ENCODE assay signal across 6 cellular contexts in genomic region chr2:190853022-190853421, GRCh38. TPM values are rescaled to one million over a fixed set of nuclear protein-coding genes. Genes with fewer than 3 reads are reported as not detected.
A peak's percentile ranks its signal among the peaks of the same experiment; 100 is the strongest.
DNase-seq lines count a peak whose midpoint lies in the region; ATAC-seq, FAIRE-seq and TF ChIP-seq lines count a peak whose summit lies in the region.
"Not testable (repeated sequence)": the region's sequence is repeated elsewhere in the genome, so short reads cannot be mapped to it uniquely, and the experiment has no call there.

No MANE protein-coding gene starts in this region.

- H3K9ac ChIP-seq in Karpas-422 (ENCODE audit: low read length); colonic mucosa (ENCODE audit: low read depth in 2 of 2, low read length in 2 of 2): not testable (repeated sequence)

- not testable (repeated sequence) for H3K79me2 ChIP-seq in Karpas-422 (ENCODE audit: low read length); hepatocyte

- not testable (repeated sequence) for DNase-seq in A549 (ENCODE audit: low read depth in 1 of 2, low spot score in 1 of 2); colonic mucosa; hepatocyte (ENCODE audit: low spot score); transverse colon
- DNase-seq in Karpas-422: peak; percentile 29

- not testable (repeated sequence) for TF ChIP-seq POLR2A in A549 (IDR thresholded peaks at IDR 0.05; ENCODE audit: low read length); transverse colon (IDR thresholded peaks at IDR 0.05)

- not testable (repeated sequence) for H4K20me1 ChIP-seq in Karpas-422 (ENCODE audit: insufficient read depth, low read depth, low read length); hepatocyte (ENCODE audit: insufficient read depth, poor library complexity, severe bottlenecking)

- not testable (repeated sequence) for H3K4me3 ChIP-seq in A549; HEK293 (ENCODE audit: low read depth, low read length); Karpas-422 (ENCODE audit: low read length); colonic mucosa; hepatocyte; transverse colon

- CTCF ChIA-PET in A549 (lab: Yijun Ruan, JAX): interaction anchor here (1.2 to 1.5 kb wide), 2 partner anchors 12 to 72 kb away, joined by 4 to 5 read pairs; no protein-coding TSS in a partner anchor
- CTCF ChIA-PET in HEK293 (lab: Yijun Ruan, JAX): not testable (repeated sequence)

- 82% methylated on average over 4 of the region's 4 CpGs for WGBS in A549 (ENCODE audit: missing lambda C conversion rate)
- WGBS in hepatocyte (ENCODE audit: low lambda C conversion rate, missing lambda C conversion rate): 94% methylated on average over 4 of the region's 4 CpGs
- WGBS in transverse colon (ENCODE audit: low coverage in 1 of 2), 2 donors: 87 to 92% methylated on average over 3 to 4 of the region's 4 CpGs

- not testable (repeated sequence) for TF ChIP-seq RAD21 in A549 (conservative IDR thresholded peaks at IDR 0.05 in 1 of 2, IDR thresholded peaks at IDR 0.05 in 1 of 2)

- H3K4me2 ChIP-seq in A549; Karpas-422 (ENCODE audit: low read depth, low read length, poor library complexity, severe bottlenecking); hepatocyte: not testable (repeated sequence)

- H3K4me1 ChIP-seq in A549 (peaks cover 51% of the 10 kb centered on the region), hepatocyte (ENCODE audit: insufficient read depth) (peaks cover 15% of the 10 kb centered on the region), transverse colon (peaks cover 0 to 20% (median 16%) of the 10 kb centered on the region in 4 donors)
- H3K4me1 ChIP-seq in HEK293 (ENCODE audit: control insufficient read depth, insufficient read depth, low read length); Karpas-422 (ENCODE audit: low read length); colonic mucosa: not testable (repeated sequence)

- H3K9me3 ChIP-seq in A549; HEK293 (ENCODE audit: control insufficient read depth, insufficient read depth, low read depth, low read length); Karpas-422 (ENCODE audit: low read length); colonic mucosa; hepatocyte (ENCODE audit: low read depth); transverse colon: not testable (repeated sequence)

- H3K36me3 ChIP-seq in HEK293 (ENCODE audit: control insufficient read depth in 2 of 2, insufficient read depth in 1 of 2, low read length in 2 of 2); Karpas-422 (ENCODE audit: insufficient read depth, low read length); colonic mucosa; hepatocyte (replicated peaks; ENCODE audit: insufficient read depth, low read depth); transverse colon: not testable (repeated sequence)

- 0 out of 6 replicates have a peak overlapping the region, but pooled peaks of 1 of the 2 experiments have one; percentile 25 for H3K27ac ChIP-seq in A549
- not testable (repeated sequence) for H3K27ac ChIP-seq in HEK293 (ENCODE audit: extremely low read depth, low read depth, low read length); Karpas-422 (ENCODE audit: low read length)
- peak overlapping the region; percentile 10 for H3K27ac ChIP-seq in colonic mucosa
- H3K27ac ChIP-seq in hepatocyte: peak overlapping the region; percentile 73
- H3K27ac ChIP-seq in transverse colon: peak overlapping the region in 3 of 4 donors; percentile 36 to 45 (median 41)

- not testable (repeated sequence) for H2AFZ ChIP-seq in Karpas-422 (ENCODE audit: low read length); hepatocyte

- intact Hi-C loops in colonic mucosa (cut with DNase I); transverse colon (cut with DNase I; ENCODE audit: low total_unique reads): not testable (repeated sequence)

- not testable (repeated sequence) for FAIRE-seq in A549 (lab: Jason Lieb, UNC)

- not testable (repeated sequence) for H3K9me2 ChIP-seq in Karpas-422 (replicated peaks; ENCODE audit: insufficient read depth, low read length); hepatocyte (replicated peaks; ENCODE audit: insufficient read depth)

- in situ Hi-C loops in transverse colon (cut with MboI; ENCODE audit: low pct_ligation_motif_present in 1 of 4, low pct_unique_long_range_greater_than_20kb in 1 of 4, low sequenced_read_pairs in 3 of 4): not testable (repeated sequence)

- not testable (repeated sequence) for TF ChIP-seq EP300 in A549 (IDR thresholded peaks at IDR 0.05); transverse colon (IDR thresholded peaks at IDR 0.05; ENCODE audit: low read depth)

- TF ChIP-seq CTCF in A549 (IDR thresholded peaks at IDR 0.05); HEK293 (tag by site-specific recombination; IDR thresholded peaks at IDR 0.05); colonic mucosa (IDR thresholded peaks at IDR 0.05); hepatocyte (IDR thresholded peaks at IDR 0.05; ENCODE audit: poor library complexity); transverse colon (IDR thresholded peaks at IDR 0.05): not testable (repeated sequence)

- not testable (repeated sequence) for H3K27me3 ChIP-seq in Karpas-422 (ENCODE audit: low read length); colonic mucosa; hepatocyte; transverse colon

- POLR2A ChIA-PET in A549 (lab: Yijun Ruan, JAX); HEK293 (lab: Yijun Ruan, JAX): not testable (repeated sequence)

- not testable (repeated sequence) for ATAC-seq in A549

TF ChIP-seq in A549, 52 proteins besides CTCF, POLR2A, EP300 and RAD21:
- TF ChIP-seq ZC3H11A (IDR thresholded peaks at IDR 0.05): peak; percentile 71

TF ChIP-seq in HEK293, 187 proteins besides CTCF, POLR2A, EP300 and RAD21 (continues in another document):
- peak; percentile 42; the same call in 1 of the 2 replicates for TF ChIP-seq ZNF518A (tag by site-specific recombination; conservative IDR thresholded peaks at IDR 0.05; ENCODE audit: low read depth)
- TF ChIP-seq ZNF394 (tag by site-specific recombination; IDR thresholded peaks at IDR 0.05; ENCODE audit: borderline replicate concordance): peak; percentile 57; the same call in 1 of the 2 replicates
- TF ChIP-seq ZNF426 (tag by site-specific recombination; IDR thresholded peaks at IDR 0.05): peak; percentile 27
- peak; percentile 22; the same call in 1 of the 2 replicates for TF ChIP-seq ZNF555 (tag by site-specific recombination; conservative IDR thresholded peaks at IDR 0.05)

RNA-seq across cellular contexts. Expression of gene GLS, which starts 27.6 kb away (rescaled TPM):
- polyA plus RNA-seq in A549 (2011; rRNA removed) (221 and 269 TPM in 2 replicates), A549 (2017; fragmentation: RNase III; extraction: RNeasy Plus Mini Kit Qiagen cat#74134 plus additional on column Dnase treatment) (270 to 321 TPM (median 286 TPM) in 3 replicates), hepatocyte (78.8 and 78.9 TPM in 2 replicates)
- 27.9 and 32.7 TPM in 2 replicates for polyA plus RNA-seq in A549 (2012; cell fraction: cytosol; rRNA removed)
- polyA plus RNA-seq in A549 (2012; cell fraction: nucleus; rRNA removed): 49.7 and 80.3 TPM in 2 replicates
- polyA minus RNA-seq in A549 (2011; rRNA and poly(A)+ RNA removed): 194 and 213 TPM in 2 replicates
- total RNA-seq in Karpas-422 (2014; rRNA removed; shearing (Covaris generic); ENCODE audit: low replicate concordance): 159 and 283 TPM in 2 replicates
- total RNA-seq in colonic mucosa (10 to 100 TPM; 50.5 to 72.3 TPM), hepatocyte (385 and 460 TPM in 2 replicates), transverse colon (100 to 1,000 TPM in 1 of 4 donors, 10 to 100 TPM in 3; 58.0 to 141 (median 68.7) TPM)
